Comparison of ENCODE assay signal across 19 cellular contexts in the genomic region with DNA sequence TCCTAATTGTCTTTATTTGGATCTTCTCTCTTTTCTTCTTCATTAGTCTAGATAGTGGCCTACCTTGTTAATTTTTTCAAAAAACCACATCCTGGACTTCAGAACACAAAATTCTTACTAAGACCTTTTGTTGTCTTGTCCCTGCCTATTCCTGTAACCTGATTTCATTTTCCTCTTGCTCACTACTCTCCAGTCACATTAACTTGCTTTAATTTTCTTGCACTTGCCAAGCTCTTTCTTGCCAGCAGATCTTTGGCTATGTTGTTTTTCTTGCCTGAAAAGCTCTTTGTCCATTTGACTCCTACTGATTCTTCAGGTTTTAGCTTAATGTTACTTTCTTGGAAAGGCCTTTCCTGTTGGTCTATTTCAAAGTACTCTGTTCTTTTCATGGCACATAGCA.
DNase-seq lines count a peak whose midpoint lies in the region; ATAC-seq and TF ChIP-seq lines count a peak whose summit lies in the region.
"Had no signal": no experiment of that assay in that cellular context is flagged by ENCODE, and none has a peak within 500 bp of the region (broad histone marks: within the 10 kb centered on the region; RNA-seq: fewer than 3 reads in every experiment).

No MANE protein-coding gene starts in this region.

- dilution Hi-C loops in mammary epithelial cell (cut with HindIII; ENCODE audit: low sequenced_read_pairs) = no loop called here

- TF ChIP-seq EP300 in esophagus muscularis mucosa (IDR thresholded peaks at IDR 0.05) = no peak

- no peaks in the 10 kb centered on the region for H3K9me3 ChIP-seq in breast epithelium
- H3K9me3 ChIP-seq in mammary epithelial cell (replicated peaks; ENCODE audit: insufficient read depth, low read length) = no peaks in the 10 kb centered on the region
- no peaks in the 10 kb centered on the region for H3K9me3 ChIP-seq in esophagus muscularis mucosa
- H3K9me3 ChIP-seq in testis = no peaks in the 10 kb centered on the region
- H3K9me3 ChIP-seq: BLaER1, Caco-2, HAP-1 had no signal

- CTCF ChIA-PET in mammary epithelial cell (lab: Charles Lee; ENCODE audit: low non-redundant PET) = no interaction called here

- H3K27ac ChIP-seq in breast epithelium = peak overlapping the region; percentile 73 to 74
- H3K27ac ChIP-seq in mammary epithelial cell (ENCODE audit: insufficient read depth, low read depth, low read length) = no peak overlapping the region
- no peak overlapping the region for H3K27ac ChIP-seq in esophagus muscularis mucosa (replicated peaks in 1 of 4)
- peak overlapping the region; percentile 45 to 72 for H3K27ac ChIP-seq in testis
- H3K27ac ChIP-seq: 22Rv1, BLaER1, C4-2B had no signal

- ATAC-seq in HG02623 (IDR thresholded peaks at IDR 0.05; ENCODE audit: unreplicated experiment) = no peak
- ATAC-seq: CD8-positive, alpha-beta T cell; GM12878 had no signal

- DNase-seq in breast epithelium (ENCODE audit: low spot score in 2 of 2) (no peak), mammary epithelial cell (no peak), esophagus muscularis mucosa (ENCODE audit: extremely low spot score) (peak; percentile 4), testis (no peak), DMS153 (lab: John Stamatoyannopoulos, UW) (no peak)
- DNase-seq: Caco-2; CD4-positive, CD25-positive, alpha-beta regulatory T cell; CD8-positive, alpha-beta T cell; DMS79; EL; GDM1; GOT3; HFFc6 had no signal

- H3K4me1 ChIP-seq in breast epithelium (peaks cover 3 to 11% of the 10 kb centered on the region in 2 donors), mammary epithelial cell (ENCODE audit: insufficient read depth, low read length) (no peaks in the 10 kb centered on the region), esophagus muscularis mucosa (peaks cover 0 to 19% (median 0%) of the 10 kb centered on the region in 4 donors), testis (peaks cover 47% of the 10 kb centered on the region)
- H3K4me1 ChIP-seq: BLaER1, Caco-2, HAP-1 had no signal

- H3K36me3 ChIP-seq in breast epithelium = no peaks in the 10 kb centered on the region
- no peaks in the 10 kb centered on the region for H3K36me3 ChIP-seq in mammary epithelial cell (ENCODE audit: insufficient read depth, low read length)
- no peaks in the 10 kb centered on the region for H3K36me3 ChIP-seq in esophagus muscularis mucosa
- no peaks in the 10 kb centered on the region for H3K36me3 ChIP-seq in testis (ENCODE audit: low read depth, missing control alignments)
- H3K36me3 ChIP-seq: BLaER1, HAP-1 had no signal

- no peaks in the 10 kb centered on the region for H4K20me1 ChIP-seq in mammary epithelial cell (ENCODE audit: insufficient read depth, low read length)
- H4K20me1 ChIP-seq: BLaER1 had no signal

- H3K27me3 ChIP-seq in breast epithelium (no peaks in the 10 kb centered on the region), mammary epithelial cell (ENCODE audit: insufficient read depth, low read length) (no peaks in the 10 kb centered on the region), esophagus muscularis mucosa (no peaks in the 10 kb centered on the region), testis (no peaks in the 10 kb centered on the region)
- H3K27me3 ChIP-seq: BLaER1 had no signal

- intact Hi-C loops in breast epithelium (cut with DNase I; ENCODE audit: low total_unique reads) (no loop called here), mammary epithelial cell (cut with micrococcal nuclease) (no loop called here), esophagus muscularis mucosa (cut with DNase I) (no loop called here), testis (cut with DNase I; ENCODE audit: low total_unique reads) (no loop called here)

- TF ChIP-seq POLR2A in breast epithelium (IDR thresholded peaks at IDR 0.05) (no peak), esophagus muscularis mucosa (IDR thresholded peaks at IDR 0.05; ENCODE audit: low read depth) (no peak), testis (IDR thresholded peaks at IDR 0.05) (no peak)

- no TSS peak for BruUV-seq in mammary epithelial cell (replicated peaks; lab: Mats Ljungman, UMichigan)

- no peaks in the 10 kb centered on the region for H3K79me2 ChIP-seq in mammary epithelial cell (ENCODE audit: insufficient read depth, low read length)

- in situ Hi-C loops in mammary epithelial cell (cut with MboI; ENCODE audit: low sequenced_read_pairs in 2 of 2) = no loop called here

- H3K9ac ChIP-seq in mammary epithelial cell (ENCODE audit: insufficient read depth, low read length) = no peak overlapping the region
- H3K9ac ChIP-seq: BLaER1 had no signal

- no peak overlapping the region for H3K4me2 ChIP-seq in mammary epithelial cell (ENCODE audit: insufficient read depth, low read depth, low read length)
- H3K4me2 ChIP-seq: BLaER1 had no signal

- H2AFZ ChIP-seq in mammary epithelial cell (ENCODE audit: low read depth, low read length) = no peak overlapping the region

- H3K4me3 ChIP-seq in breast epithelium (no peak overlapping the region), mammary epithelial cell (replicated peaks in 1 of 3; ENCODE audit: insufficient read depth in 1 of 3, low read depth in 2 of 3, low read length in 3 of 3) (no peak overlapping the region), esophagus muscularis mucosa (no peak overlapping the region), testis (no peak overlapping the region)
- H3K4me3 ChIP-seq: BLaER1, GM12878, HAP-1 had no signal

- no peak for TF ChIP-seq CTCF in breast epithelium (IDR thresholded peaks at IDR 0.05)
- TF ChIP-seq CTCF in mammary epithelial cell (conservative IDR thresholded peaks at IDR 0.05 in 1 of 2, IDR thresholded peaks at IDR 0.05 in 1 of 2; ENCODE audit: extremely low read depth in 1 of 2, insufficient read depth in 1 of 2, low read depth in 1 of 2, low read length in 2 of 2) = no peak
- no peak for TF ChIP-seq CTCF in esophagus muscularis mucosa (IDR thresholded peaks at IDR 0.05)
- TF ChIP-seq CTCF in testis (IDR thresholded peaks at IDR 0.05) = no peak

Comparison
In these comparisons a context has a peak if more than half of its experiments do, and no peak if none do; other contexts are left out.
1. H3K27ac ChIP-seq: peak in breast epithelium (2 of 2) and testis (2 of 2); none in mammary epithelial cell (single experiment) and esophagus muscularis mucosa (0 of 4).